Comparison of ENCODE assay signal across 8 cellular contexts in genomic region chr18:62325806-62326645, GRCh38. TPM values are rescaled to one million over a fixed set of nuclear protein-coding genes. Genes with fewer than 3 reads are reported as not detected.
DNase-seq lines count a peak whose midpoint lies in the region; ATAC-seq, FAIRE-seq and TF ChIP-seq lines count a peak whose summit lies in the region.

No MANE protein-coding gene starts in this region.

- peaks cover 13% of the 10 kb centered on the region for H3K4me1 ChIP-seq in CD8-positive, alpha-beta memory T cell (ENCODE audit: insufficient read depth, low read length)
- peaks cover 13% of the 10 kb centered on the region for H3K4me1 ChIP-seq in keratinocyte (ENCODE audit: control insufficient read depth, extremely low read depth, insufficient read depth, low read length)

- H3K9ac ChIP-seq in keratinocyte (ENCODE audit: control insufficient read depth, extremely low read depth, insufficient read depth, low read length): peak overlapping the region; percentile 34

- H3K79me2 ChIP-seq in keratinocyte (ENCODE audit: control insufficient read depth, insufficient read depth, low read length): no peaks in the 10 kb centered on the region

- peak overlapping the region in 5 of 8 donors; percentile 29 to 85 (median 40) for H3K27ac Mint-ChIP-seq in CD8-positive, alpha-beta memory T cell

- H3K9me3 Mint-ChIP-seq in CD8-positive, alpha-beta memory T cell: no peaks in the 10 kb centered on the region

- H3K4me3 ChIP-seq in CD8-positive, alpha-beta memory T cell (ENCODE audit: low read length): peak overlapping the region; percentile 56
- peak overlapping the region; percentile 38 to 82 (median 71) for H3K4me3 ChIP-seq in keratinocyte (ENCODE audit: control insufficient read depth in 2 of 3, extremely low read depth in 1 of 3, insufficient read depth in 2 of 3, low read depth in 1 of 3, low read length in 3 of 3)

- no peaks in the 10 kb centered on the region for H3K36me3 Mint-ChIP-seq in CD8-positive, alpha-beta memory T cell

- POLR2A ChIA-PET in CD8-positive, alpha-beta memory T cell (lab: Charles Lee): no interaction called here

- DNase-seq in CD8-positive, alpha-beta memory T cell: peak in 2 of 5 donors; percentile 7 to 17
- DNase-seq in NCI-H526 treated with DMSO at 0.1 percent for 48 hours (lab: John Stamatoyannopoulos, UW): peak; percentile 35
- DNase-seq in astrocyte of the hippocampus (ENCODE audit: low read depth, low spot score): peak; percentile 52
- no peak for DNase-seq in keratinocyte (ENCODE audit: low read depth, low spot score)
- DNase-seq in stimulated activated CD8-positive, alpha-beta memory T cell treated with anti-CD3 and anti-CD28 coated beads, Interleukin-4, amount 100 ng/mL, for 48 hours: peak; percentile 54
- DNase-seq in NCI-H1930 (lab: John Stamatoyannopoulos, UW): no peak

- peaks cover 60 to 88% of the 10 kb centered on the region in 2 donors for H3K27me3 Mint-ChIP-seq in CD8-positive, alpha-beta memory T cell

- no peaks in the 10 kb centered on the region for H3K9me1 ChIP-seq in keratinocyte (ENCODE audit: control insufficient read depth, extremely low read depth, insufficient read depth, low read length)

- H4K20me1 ChIP-seq in keratinocyte (ENCODE audit: control insufficient read depth, extremely low read depth, insufficient read depth, low read length): no peaks in the 10 kb centered on the region

- no peak for TF ChIP-seq CTCF in keratinocyte (optimal IDR thresholded peaks at IDR 0.05 in 1 of 3, IDR thresholded peaks at IDR 0.05 in 1 of 3, conservative IDR thresholded peaks at IDR 0.05 in 1 of 3; ENCODE audit: extremely low read depth in 1 of 3, insufficient read depth in 2 of 3, low read length in 3 of 3)

- dilution Hi-C loops in keratinocyte (cut with MboI; ENCODE audit: extremely low pct_ligation_motif_present, low sequenced_read_pairs): no loop called here

- H3K27ac ChIP-seq in CD8-positive, alpha-beta memory T cell (ENCODE audit: low read depth, low read length): no peak overlapping the region
- no peak overlapping the region for H3K27ac ChIP-seq in keratinocyte (ENCODE audit: control insufficient read depth, insufficient read depth, low read length)

- peak overlapping the region; percentile 76 for H2AFZ ChIP-seq in keratinocyte (ENCODE audit: control insufficient read depth, low read length)

- H3K9me3 ChIP-seq in CD8-positive, alpha-beta memory T cell (ENCODE audit: low read length): no peaks in the 10 kb centered on the region
- no peaks in the 10 kb centered on the region for H3K9me3 ChIP-seq in keratinocyte (ENCODE audit: control insufficient read depth, low read depth, low read length)

- CTCF ChIA-PET in CD8-positive, alpha-beta memory T cell (lab: Charles Lee): interaction anchor here (0.9 kb wide), 1 partner anchor 258 kb away, joined by 3 read pairs; no protein-coding TSS in a partner anchor

- H3K4me1 Mint-ChIP-seq in CD8-positive, alpha-beta memory T cell: peaks cover 25 to 38% (median 33%) of the 10 kb centered on the region in 3 donors

- H3K27me3 ChIP-seq in CD8-positive, alpha-beta memory T cell (ENCODE audit: insufficient read depth, low read length, poor library complexity, severe bottlenecking): peaks cover 35% of the 10 kb centered on the region
- peaks cover 49% of the 10 kb centered on the region for H3K27me3 ChIP-seq in keratinocyte (ENCODE audit: control insufficient read depth, extremely low read depth, insufficient read depth, low read length)

- H3K36me3 ChIP-seq in CD8-positive, alpha-beta memory T cell (ENCODE audit: insufficient read depth, low read length): no peaks in the 10 kb centered on the region
- no peaks in the 10 kb centered on the region for H3K36me3 ChIP-seq in keratinocyte (ENCODE audit: control insufficient read depth in 2 of 2, extremely low read depth in 1 of 2, insufficient read depth in 2 of 2, low read length in 2 of 2)

- peak overlapping the region; percentile 80 for H3K4me2 ChIP-seq in keratinocyte (ENCODE audit: control insufficient read depth, extremely low read depth, insufficient read depth, low read depth, low read length)

- peak overlapping the region; percentile 64 to 87 (median 82) for H3K4me3 Mint-ChIP-seq in CD8-positive, alpha-beta memory T cell

- ATAC-seq in GM21447 (IDR thresholded peaks at IDR 0.05; ENCODE audit: unreplicated experiment) (peak; percentile 32), HG02981 (IDR thresholded peaks at IDR 0.05; ENCODE audit: unreplicated experiment) (no peak)

- no peak for FAIRE-seq in keratinocyte (lab: Jason Lieb, UNC)

RNA-seq across cellular contexts. Expression of gene TNFRSF11A, which starts 0.9 kb away (rescaled TPM):
- total RNA-seq in CD8-positive, alpha-beta memory T cell: 1 to 10 TPM; 2.5 to 3.1 TPM
- 0.12 TPM for polyA plus RNA-seq in CD8-positive, alpha-beta memory T cell
- 0.40 to 0.52 TPM (median 0.51 TPM) in 3 replicates for polyA plus RNA-seq in keratinocyte
- not detected for polyA plus RNA-seq in keratinocyte (2011; ENCODE audit: low read depth)
- polyA plus RNA-seq in keratinocyte (2011; cell fraction: cytosol; rRNA removed): 0.11 and 0.17 TPM in 2 replicates
- 0.81 and 1.0 TPM in 2 replicates for polyA plus RNA-seq in keratinocyte (2011; cell fraction: nucleus; rRNA removed)
- 0.20 and 0.55 TPM in 2 replicates for polyA plus RNA-seq in keratinocyte (2012; ENCODE audit: low replicate concordance)
- polyA minus RNA-seq in keratinocyte: 0.22 to 0.66 TPM (median 0.36 TPM) in 3 replicates
- polyA minus RNA-seq in keratinocyte (2011; cell fraction: cytosol; rRNA and poly(A)+ RNA removed): 2.5 TPM
- 0.32 and 0.62 TPM in 2 replicates for polyA minus RNA-seq in keratinocyte (2011; cell fraction: nucleus; rRNA and poly(A)+ RNA removed)

Comparison
In these comparisons a context has a peak if more than half of its experiments do, and no peak if none do; other contexts are left out.
1. DNase-seq: peak in NCI-H526 treated with DMSO at 0.1 percent for 48 hours (single experiment), astrocyte of the hippocampus (single experiment) and stimulated activated CD8-positive, alpha-beta memory T cell treated with anti-CD3 and anti-CD28 coated beads, Interleukin-4, amount 100 ng/mL, for 48 hours (single experiment); none in keratinocyte (single experiment) and NCI-H1930 (0 of 2).